ENCODE assay signal across 2 cellular contexts in genomic region chr12:6159166-6160011, GRCh38. TPM values are rescaled to one million over a fixed set of nuclear protein-coding genes. Genes with fewer than 3 reads are reported as not detected.
"Had no signal": no experiment of that assay in that cellular context is flagged by ENCODE, and none has a peak within 500 bp of the region (broad histone marks: within the 10 kb centered on the region; RNA-seq: fewer than 3 reads in every experiment).

No MANE protein-coding gene starts in this region.

RNA-seq across cellular contexts. Expression of gene VWF, which starts 34.9 kb away (rescaled TPM):
- polyA plus RNA-seq: naive thymus-derived CD8-positive, alpha-beta T cell; neural cell had no signal

RNA-seq across cellular contexts. Expression of gene CD9, which starts 40.8 kb away (rescaled TPM):
- polyA plus RNA-seq: neural cell had no signal
